In genomic region chr4:165207431-165208321, GRCh38 we compare ENCODE assay signal across 8 cellular contexts. TPM values are rescaled to one million over a fixed set of nuclear protein-coding genes. Genes with fewer than 3 reads are reported as not detected.
DNase-seq lines count a peak whose midpoint lies in the region; ATAC-seq and TF ChIP-seq lines count a peak whose summit lies in the region.

Gene KLHL2 (plus strand): TSS chr4:165207561. CDS start chr4:165207877, 316 bp downstream.

- peak within 1 kb of the TSS; percentile 85 for H3K4me2 ChIP-seq in SU-DHL-6 (ENCODE audit: low read depth, low read length, poor library complexity, severe bottlenecking)

- H3K9me3 ChIP-seq in KOPT-K1 (ENCODE audit: insufficient read depth, low read length, poor library complexity, severe bottlenecking) (no peaks in the 10 kb centered on the region), SU-DHL-6 (ENCODE audit: insufficient read depth, low read length) (no peaks in the 10 kb centered on the region), cardiac muscle cell (ENCODE audit: low read depth) (no peaks in the 10 kb centered on the region), upper lobe of right lung (no peaks in the 10 kb centered on the region)

- peaks cover 26% of the 10 kb centered on the region for H4K20me1 ChIP-seq in SU-DHL-6 (ENCODE audit: low read depth, low read length)

- ATAC-seq in GM21723 (IDR thresholded peaks at IDR 0.05; ENCODE audit: unreplicated experiment) (peak; percentile 92), upper lobe of right lung (peak; percentile 97)

- no peaks in the 10 kb centered on the region for H3K9me2 ChIP-seq in SU-DHL-6 (replicated peaks; ENCODE audit: insufficient read depth, low read length)

- H3K4me3 ChIP-seq in SU-DHL-6 (ENCODE audit: insufficient read depth, low read length, poor library complexity, severe bottlenecking) (peak within 1 kb of the TSS; percentile 67), cardiac muscle cell (peak within 1 kb of the TSS; percentile 97), upper lobe of right lung (peak within 1 kb of the TSS; percentile 82)

- H3K4me1 ChIP-seq in cardiac muscle cell (ENCODE audit: low read depth) (peaks cover 15% of the 10 kb centered on the region), upper lobe of right lung (peaks cover 20% of the 10 kb centered on the region)

- H3K9ac ChIP-seq in SU-DHL-6 (ENCODE audit: low read length) = peak within 1 kb of the TSS; percentile 73

- no peaks in the 10 kb centered on the region for H3F3A ChIP-seq in SU-DHL-6 (ENCODE audit: insufficient read depth)

- no peak for TF ChIP-seq CTCF in SU-DHL-6 (IDR thresholded peaks at IDR 0.05; ENCODE audit: insufficient read depth, low read length, poor library complexity, severe bottlenecking)
- TF ChIP-seq CTCF in cardiac muscle cell (IDR thresholded peaks at IDR 0.05; ENCODE audit: low read depth, low read length) = no peak
- no peak for TF ChIP-seq CTCF in upper lobe of right lung (IDR thresholded peaks at IDR 0.05)

- DNase-seq in ELF-1 (ENCODE audit: low read depth, low spot score) = peak; percentile 72
- peak; percentile 29 for DNase-seq in activated naive CD8-positive, alpha-beta T cell treated with anti-CD3 and anti-CD28 coated beads, Interleukin-2, amount 50 U/mL, for 16 hours (ENCODE audit: low read depth, low spot score)
- peak; percentile 84 to 89 for DNase-seq in cardiac muscle cell (ENCODE audit: low read depth in 1 of 2, low spot score in 1 of 2)
- peak; percentile 59 to 97 (median 78) for DNase-seq in posterior cingulate gyrus
- DNase-seq in upper lobe of right lung = peak; percentile 93

- peak within 1 kb of the TSS; percentile 93 for H2AFZ ChIP-seq in SU-DHL-6 (ENCODE audit: low read depth, low read length, severe bottlenecking)

- peaks cover 33% of the 10 kb centered on the region for H3K79me2 ChIP-seq in SU-DHL-6 (ENCODE audit: insufficient read depth, low read length)

- H3K36me3 ChIP-seq in KOPT-K1 (ENCODE audit: insufficient read depth, low read length) = no peaks in the 10 kb centered on the region
- peaks cover 7% of the 10 kb centered on the region; the same call in 1 of the 2 replicates for H3K36me3 ChIP-seq in SU-DHL-6 (ENCODE audit: low read length)
- H3K36me3 ChIP-seq in cardiac muscle cell = no peaks in the 10 kb centered on the region
- H3K36me3 ChIP-seq in upper lobe of right lung = no peaks in the 10 kb centered on the region

- no peaks in the 10 kb centered on the region for H3K27me3 ChIP-seq in SU-DHL-6 (ENCODE audit: low read length)
- H3K27me3 ChIP-seq in cardiac muscle cell = no peaks in the 10 kb centered on the region
- no peaks in the 10 kb centered on the region for H3K27me3 ChIP-seq in upper lobe of right lung

- intact Hi-C loops in posterior cingulate gyrus (cut with DNase I) (loop anchor here (1.0 to 10.0 kb wide), 3 partner anchors 95 to 257 kb away; partner anchors contain the start of genes MSMO1 and TMEM192), upper lobe of right lung (cut with DNase I) (no loop called here)

- H3K27ac ChIP-seq in KOPT-K1 (ENCODE audit: low read depth, low read length, poor library complexity, severe bottlenecking) = peak within 1 kb of the TSS; percentile 47
- no peak within 1 kb of the TSS; the same call in 1 of the 2 replicates for H3K27ac ChIP-seq in SU-DHL-6 (ENCODE audit: low read depth, low read length)
- H3K27ac ChIP-seq in cardiac muscle cell = peak within 1 kb of the TSS; percentile 77
- peak within 1 kb of the TSS; percentile 89 for H3K27ac ChIP-seq in upper lobe of right lung

RNA-seq across cellular contexts. Expression of gene KLHL2, which starts in this region (rescaled TPM):
- total RNA-seq in cardiac muscle cell = 35.3 and 39.7 TPM in 2 replicates
- 39.8 and 46.3 TPM in 2 replicates for polyA plus RNA-seq in cardiac muscle cell
- 44.3 TPM for total RNA-seq in upper lobe of right lung

Comparison
In these comparisons a context has a peak if more than half of its experiments do, and no peak if none do; other contexts are left out.
1. DNase-seq: peak in every context shown above with its lines; median percentile 93 in upper lobe of right lung; 86 in cardiac muscle cell; 78 in posterior cingulate gyrus; 72 in ELF-1; 29 in activated naive CD8-positive, alpha-beta T cell treated with anti-CD3 and anti-CD28 coated beads, Interleukin-2, amount 50 U/mL, for 16 hours.